ENCODE assay signal across 19 cellular contexts in genomic region chr11:101929516-101929915, GRCh38. TPM values are rescaled to one million over a fixed set of nuclear protein-coding genes. Genes with fewer than 3 reads are reported as not detected.
DNase-seq lines count a peak whose midpoint lies in the region; TF ChIP-seq lines count a peak whose summit lies in the region.
"Had no signal": no experiment of that assay in that cellular context is flagged by ENCODE, and none has a peak within 500 bp of the region (broad histone marks: within the 10 kb centered on the region; RNA-seq: fewer than 3 reads in every experiment).

No MANE protein-coding gene starts in this region.

- no peaks in the 10 kb centered on the region for H3K36me3 ChIP-seq in endodermal cell (ENCODE audit: control insufficient read depth, insufficient read depth, low read length)
- H3K36me3 ChIP-seq: BLaER1, HAP-1 had no signal

- no peak overlapping the region for H3K4me3 ChIP-seq in endodermal cell (ENCODE audit: low read length)
- H3K4me3 ChIP-seq: A549, BLaER1, HAP-1 had no signal

- peak; percentile 53 for TF ChIP-seq CTCF in endodermal cell (conservative IDR thresholded peaks at IDR 0.05)

- H3K27ac ChIP-seq in endodermal cell (ENCODE audit: low read depth, low read length), result no peak overlapping the region
- H3K27ac ChIP-seq: 22Rv1, A549, BLaER1 had no signal

- H3K9me3 Mint-ChIP-seq in endodermal cell, result no peaks in the 10 kb centered on the region

- H3K4me1 ChIP-seq in endodermal cell (ENCODE audit: control insufficient read depth, insufficient read depth, low read length), result no peaks in the 10 kb centered on the region
- H3K4me1 ChIP-seq: A549, BLaER1, HAP-1 had no signal

- 96 to 100% methylated on average over 1 to 5 of the region's 5 CpGs for WGBS in endodermal cell (ENCODE audit: insufficient coverage in 1 of 2, insufficient read length in 1 of 2), 2 experiments

- no peaks in the 10 kb centered on the region for H3K27me3 ChIP-seq in endodermal cell (ENCODE audit: control insufficient read depth, insufficient read depth, low read length, poor library complexity, severe bottlenecking)
- H3K27me3 ChIP-seq: BLaER1 had no signal

- H3K27me3 Mint-ChIP-seq in endodermal cell (ENCODE audit: insufficient read depth), result no peaks in the 10 kb centered on the region
- H3K27me3 Mint-ChIP-seq: CD4-positive, alpha-beta memory T cell; IgD-negative memory B cell had no signal

- H3K36me3 Mint-ChIP-seq in endodermal cell (ENCODE audit: low read depth), result no peaks in the 10 kb centered on the region
- H3K36me3 Mint-ChIP-seq: CD14-positive monocyte had no signal

- H3K9ac ChIP-seq in endodermal cell (ENCODE audit: extremely low read depth, low read length, poor library complexity, severe bottlenecking), result no peak overlapping the region
- H3K9ac ChIP-seq: BLaER1 had no signal

- DNase-seq in DMS53 (lab: John Stamatoyannopoulos, UW), result peak; percentile 35
- no peak for DNase-seq in DMS53 treated with DMSO at 0.1 percent for 48 hours (lab: John Stamatoyannopoulos, UW; ENCODE audit: unreplicated experiment)
- peak; percentile 37 for DNase-seq in HuH-7 (ENCODE audit: low spot score)
- peak; percentile 51 for DNase-seq in endodermal cell
- DNase-seq in ACHN, result no peak
- DNase-seq in cardiac septum (ENCODE audit: low spot score), result no peak
- no peak for DNase-seq in midbrain (lab: John Stamatoyannopoulos, UW)
- DNase-seq: Calu3; CD4-positive, alpha-beta memory T cell; KBM-7 had no signal

- in situ Hi-C loops in ACHN (cut with HindIII; ENCODE audit: low pct_ligation_motif_present, low pct_unique_long_range_greater_than_20kb, low sequenced_read_pairs), result no loop called here

- H3K4me1 Mint-ChIP-seq in endodermal cell, result no peaks in the 10 kb centered on the region
- H3K4me1 Mint-ChIP-seq: CD14-positive monocyte; CD4-positive, alpha-beta memory T cell; IgD-negative memory B cell had no signal

- no peak overlapping the region for H3K27ac Mint-ChIP-seq in endodermal cell
- H3K27ac Mint-ChIP-seq: CD14-positive monocyte; CD4-positive, alpha-beta memory T cell had no signal

- intact Hi-C loops in cardiac septum (cut with DNase I), result no loop called here

- H3K9me3 ChIP-seq in endodermal cell (ENCODE audit: control insufficient read depth, low read length), result no peaks in the 10 kb centered on the region
- H3K9me3 ChIP-seq: A549, BLaER1, HAP-1 had no signal

- H3K4me3 Mint-ChIP-seq in endodermal cell, result no peak overlapping the region
- H3K4me3 Mint-ChIP-seq: CD14-positive monocyte; CD4-positive, alpha-beta memory T cell; IgD-negative memory B cell had no signal

RNA-seq across cellular contexts. Expression of gene ANGPTL5, which starts 13.2 kb away (rescaled TPM):
- not detected for total RNA-seq in endodermal cell
- polyA plus RNA-seq in endodermal cell (2013, experiment 1 of 2), result not detected
- polyA plus RNA-seq in endodermal cell (2013, experiment 2 of 2), result not detected
- total RNA-seq in cardiac septum, result 1.9 TPM
- total RNA-seq: Calu3; CD4-positive, alpha-beta memory T cell; H4; HT-29 had no signal
- polyA plus RNA-seq: A549; AG04450; CD14-positive monocyte; CD4-positive, alpha-beta memory T cell; IgD-negative memory B cell had no signal

RNA-seq across cellular contexts. Expression of gene CEP126, which starts 14.7 kb away (rescaled TPM):
- total RNA-seq in endodermal cell (1 to 10 TPM; 1.9 to 3.2 TPM), cardiac septum (1.5 TPM)
- polyA plus RNA-seq in endodermal cell (2013, experiment 1 of 2), result 4.1 TPM
- polyA plus RNA-seq in endodermal cell (2013, experiment 2 of 2), result 4.8 TPM

Comparison
In these comparisons a context has a peak if more than half of its experiments do, and no peak if none do; other contexts are left out.
1. DNase-seq: peak in DMS53 (single experiment), HuH-7 (single experiment) and endodermal cell (single experiment); none in DMS53 treated with DMSO at 0.1 percent for 48 hours (single experiment), ACHN (single experiment), cardiac septum (single experiment) and midbrain (single experiment).